8 cellular contexts compared by ENCODE assay signal in the genomic region with DNA sequence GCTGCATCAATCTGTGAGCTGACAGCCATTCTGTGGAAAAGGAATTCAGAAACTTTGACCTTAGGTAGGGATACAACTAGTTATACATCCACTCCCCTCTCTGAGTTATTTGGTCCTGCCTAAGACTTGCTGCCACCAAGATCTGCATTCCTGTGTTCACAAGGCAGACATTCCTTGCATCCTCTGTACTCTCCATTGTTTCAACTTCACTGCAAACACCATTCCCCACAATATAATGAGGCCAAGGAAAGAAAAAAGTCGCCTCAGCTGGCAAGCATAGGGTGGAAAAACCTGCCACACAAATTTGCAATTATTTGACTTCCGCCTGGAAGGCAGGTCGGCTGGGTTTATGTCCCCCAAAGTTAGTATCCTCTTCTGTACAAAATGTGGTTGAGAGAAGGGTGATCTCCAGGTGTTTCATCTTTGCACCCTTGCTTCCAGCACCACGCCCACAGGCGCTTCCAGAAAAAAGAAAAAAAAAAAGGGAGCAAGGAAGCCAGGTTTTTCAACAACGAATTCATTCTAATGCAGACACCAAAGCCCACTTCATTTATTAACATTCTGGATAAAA. TPM values are rescaled to one million over a fixed set of nuclear protein-coding genes. Genes with fewer than 3 reads are reported as not detected.
A peak's percentile ranks its signal among the peaks of the same experiment; 100 is the strongest.
DNase-seq lines count a peak whose midpoint lies in the region; ATAC-seq and TF ChIP-seq lines count a peak whose summit lies in the region.

No MANE protein-coding gene starts in this region.

- H3K9ac ChIP-seq in ES-I3 (ENCODE audit: low read depth, low read length) (peak overlapping the region; percentile 98), fibroblast of lung (ENCODE audit: insufficient read depth, low read length) (peak overlapping the region; percentile 79), rectal smooth muscle tissue (ENCODE audit: low read length) (peak overlapping the region; percentile 88)

- H3K4me2 ChIP-seq in fibroblast of lung (ENCODE audit: extremely low read depth, insufficient read depth, low read length): peak overlapping the region; percentile 97

- H3K36me3 ChIP-seq in ES-I3 (ENCODE audit: insufficient read depth, low read length) (no peaks in the 10 kb centered on the region), fibroblast of lung (ENCODE audit: control insufficient read depth, insufficient read depth, low read length) (no peaks in the 10 kb centered on the region), rectal smooth muscle tissue (ENCODE audit: control insufficient read depth, insufficient read depth, low read length) (no peaks in the 10 kb centered on the region)

- DNase-seq in RWPE1 (ENCODE audit: low spot score): no peak
- DNase-seq in fibroblast of lung (ENCODE audit: low read depth in 2 of 2): peak in 1 of 2 donors; percentile 62
- DNase-seq in NCI-H1930 (lab: John Stamatoyannopoulos, UW): no peak
- no peak for DNase-seq in activated CD4-positive, alpha-beta T cell treated with anti-CD3 and anti-CD28 coated beads, Interleukin-2, amount 50 U/mL, for 48 hours

- ATAC-seq in HG03460 (IDR thresholded peaks at IDR 0.05; ENCODE audit: unreplicated experiment) (no peak), HG03045 (IDR thresholded peaks at IDR 0.05; ENCODE audit: unreplicated experiment) (no peak)

- H3K27me3 ChIP-seq in fibroblast of lung (ENCODE audit: control insufficient read depth, insufficient read depth, low read length): no peaks in the 10 kb centered on the region
- no peaks in the 10 kb centered on the region for H3K27me3 ChIP-seq in rectal smooth muscle tissue (ENCODE audit: control insufficient read depth, insufficient read depth, low read length)

- H3K4me3 ChIP-seq in fibroblast of lung (replicated peaks in 1 of 4; ENCODE audit: control extremely low read depth in 1 of 4, insufficient read depth in 1 of 4, low read depth in 3 of 4, low read length in 4 of 4): peak overlapping the region; percentile 67 to 100 (median 82)
- peak overlapping the region; percentile 98 for H3K4me3 ChIP-seq in rectal smooth muscle tissue (ENCODE audit: low read length)

- peaks cover 43% of the 10 kb centered on the region for H3K79me2 ChIP-seq in fibroblast of lung (ENCODE audit: control insufficient read depth, insufficient read depth, low read length)

- H3K4me1 ChIP-seq in ES-I3 (ENCODE audit: insufficient read depth, low read length) (peaks cover 41% of the 10 kb centered on the region), fibroblast of lung (ENCODE audit: control insufficient read depth, extremely low read depth, insufficient read depth, low read length) (peaks cover 14% of the 10 kb centered on the region), rectal smooth muscle tissue (ENCODE audit: control insufficient read depth, insufficient read depth, low read length) (peaks cover 25% of the 10 kb centered on the region)

- CTCF ChIA-PET in RWPE1 (lab: Yijun Ruan, JAX): interaction anchor here (0.9 kb wide), 1 partner anchor 33 kb away, joined by 3 read pairs; no protein-coding TSS in a partner anchor

- H2AFZ ChIP-seq in fibroblast of lung (ENCODE audit: low read length): peak overlapping the region; percentile 85

- TF ChIP-seq CTCF in RWPE1 (conservative IDR thresholded peaks at IDR 0.05; ENCODE audit: low read depth) (no peak), fibroblast of lung (conservative IDR thresholded peaks at IDR 0.05 in 1 of 2, IDR thresholded peaks at IDR 0.05 in 1 of 2; ENCODE audit: low read depth in 1 of 2, low read length in 2 of 2) (no peak)

- H4K20me1 ChIP-seq in fibroblast of lung (ENCODE audit: control insufficient read depth, extremely low read depth, insufficient read depth, low read length): no peaks in the 10 kb centered on the region

- POLR2A ChIA-PET in RWPE1 (lab: Yijun Ruan, JAX; ENCODE audit: low non-redundant PET): no interaction called here

- H3K9me3 ChIP-seq in ES-I3 (ENCODE audit: control insufficient read depth, insufficient read depth, low read length): no peaks in the 10 kb centered on the region
- H3K9me3 ChIP-seq in fibroblast of lung (ENCODE audit: control insufficient read depth, insufficient read depth, low read depth, low read length): no peaks in the 10 kb centered on the region

- H3K27ac ChIP-seq in RWPE1: peak overlapping the region; percentile 83
- peak overlapping the region; percentile 97 for H3K27ac ChIP-seq in fibroblast of lung (ENCODE audit: insufficient read depth, low read length)
- peak overlapping the region; percentile 96 for H3K27ac ChIP-seq in rectal smooth muscle tissue (ENCODE audit: low read depth, low read length)

RNA-seq across cellular contexts. Expression of gene CTTNBP2NL, which starts 0.7 kb away (rescaled TPM):
- 11.0 and 18.5 TPM in 2 replicates for total RNA-seq in fibroblast of lung
- polyA plus RNA-seq in fibroblast of lung: 23.4 and 26.8 TPM in 2 replicates
- polyA plus RNA-seq in fibroblast of lung (2012): 16.3 and 21.7 TPM in 2 replicates
- 11.3 and 11.4 TPM in 2 replicates for polyA minus RNA-seq in fibroblast of lung (ENCODE audit: low replicate concordance)
